8 cellular contexts compared by ENCODE assay signal in genomic region chr7:102434039-102434481, GRCh38. TPM values are rescaled to one million over a fixed set of nuclear protein-coding genes. Genes with fewer than 3 reads are reported as not detected.
DNase-seq lines count a peak whose midpoint lies in the region; ATAC-seq, FAIRE-seq and TF ChIP-seq lines count a peak whose summit lies in the region.

No MANE protein-coding gene starts in this region.

- H3K79me2 ChIP-seq in K562 (ENCODE audit: control insufficient read depth, insufficient read depth, low read length), result peaks cover 9% of the 10 kb centered on the region

- ATAC-seq in K562, result no peak; the same call in 1 of the 3 replicates
- no peak for ATAC-seq in HG03520 (IDR thresholded peaks at IDR 0.05; ENCODE audit: unreplicated experiment)

- peak; percentile 23 for FAIRE-seq in K562 (lab: Jason Lieb, UNC)

- H3K27me3 ChIP-seq in Caco-2 (replicated peaks; ENCODE audit: control insufficient read depth, insufficient read depth, low read length), result no peaks in the 10 kb centered on the region
- no peaks in the 10 kb centered on the region; a peak in 1 of 5 replicates for H3K27me3 ChIP-seq in K562 (ENCODE audit: control insufficient read depth in 2 of 2, insufficient read depth in 2 of 2, low read length in 2 of 2)

- H3K36me3 ChIP-seq in Caco-2 (ENCODE audit: control insufficient read depth, insufficient read depth, low read length) (no peaks in the 10 kb centered on the region), K562 (ENCODE audit: control insufficient read depth, insufficient read depth, low read length) (peaks cover 10% of the 10 kb centered on the region; the same call in 1 of the 3 replicates)

- peak overlapping the region; percentile 78 for H3K27ac Mint-ChIP-seq in Caco-2 (ENCODE audit: unreplicated experiment)
- peak overlapping the region; percentile 90 for H3K27ac Mint-ChIP-seq in type B pancreatic cell

- H3K4me3 ChIP-seq in Caco-2 (ENCODE audit: low read depth, low read length) (peak overlapping the region; percentile 93), K562 (peak overlapping the region; percentile 80), lower leg skin (ENCODE audit: low read depth, poor library complexity, severe bottlenecking) (peak overlapping the region; percentile 48)
- peak overlapping the region; percentile 74 for H3K4me3 ChIP-seq in Jurkat, Clone E6-1 (ENCODE audit: low read length)

- H3K36me3 Mint-ChIP-seq in Caco-2 (ENCODE audit: insufficient read depth, unreplicated experiment) (peaks cover 5% of the 10 kb centered on the region), type B pancreatic cell (no peaks in the 10 kb centered on the region)

- H2AFZ ChIP-seq in K562 (ENCODE audit: low read depth, low read length), result peak overlapping the region; percentile 72; the same call in 1 of the 2 replicates

- no peaks in the 10 kb centered on the region for H3K9me1 ChIP-seq in K562 (ENCODE audit: control insufficient read depth, insufficient read depth, low read length)

- CTCF ChIA-PET in Caco-2 (lab: Charles Lee) (interaction anchor here (0.6 to 1.5 kb wide), 2 partner anchors 22 to 687 kb away, joined by 5 to 6 read pairs; no protein-coding TSS in a partner anchor), K562 (lab: Yijun Ruan, JAX; ENCODE audit: low intra/inter-chr PET ratio) (interaction anchor here (0.6 kb wide), 2 partner anchors 19 to 166 kb away, joined by 3 read pairs; no protein-coding TSS in a partner anchor)

- BruUV-seq in Caco-2 (replicated peaks; lab: Mats Ljungman, UMichigan) (TSS peak; percentile 36), K562 (replicated peaks; lab: Mats Ljungman, UMichigan) (TSS peak; percentile 55)

- TF ChIP-seq CTCF in Caco-2 (IDR thresholded peaks at IDR 0.05; ENCODE audit: insufficient read depth in 1 of 2, low read depth in 1 of 2, low read length in 1 of 2, severe bottlenecking in 1 of 2, unreplicated experiment in 1 of 2) (no peak), K562 (IDR thresholded peaks at IDR 0.05 in 2 of 3, conservative IDR thresholded peaks at IDR 0.05 in 1 of 3; ENCODE audit: insufficient read depth in 2 of 3, low read depth in 1 of 3, low read length in 3 of 3) (no peak), lower leg skin (IDR thresholded peaks at IDR 0.05) (no peak), type B pancreatic cell (conservative IDR thresholded peaks at IDR 0.05) (no peak)

- no peak for DNase-seq in Caco-2
- DNase-seq in Jurkat, Clone E6-1 (ENCODE audit: low read depth, low spot score), result no peak
- DNase-seq in K562 (ENCODE audit: extremely low read depth in 1 of 4, low spot score in 3 of 4), result peak in 1 of 4 experiments; percentile 48
- DNase-seq in lower leg skin (ENCODE audit: low spot score in 2 of 2), result no peak
- no peak for DNase-seq in type B pancreatic cell (ENCODE audit: extremely low spot score, unreplicated experiment)
- no peak for DNase-seq in DMS 273 treated with DMSO at 0.1 percent for 48 hours (lab: John Stamatoyannopoulos, UW)
- no peak for DNase-seq in midbrain (lab: John Stamatoyannopoulos, UW)

- H3K27ac ChIP-seq in K562 (ENCODE audit: extremely low read depth, low read depth, low read length), result no peak overlapping the region

- no peak for TF ChIP-seq EP300 in K562 (IDR thresholded peaks at IDR 0.05; ENCODE audit: low read length)

- no peaks in the 10 kb centered on the region for H4K20me1 ChIP-seq in K562 (replicated peaks; ENCODE audit: control insufficient read depth, insufficient read depth, low read length)

- peak overlapping the region; percentile 67 to 93 for H3K9ac ChIP-seq in K562 (ENCODE audit: insufficient read depth in 1 of 2, low read depth in 2 of 2, low read length in 2 of 2)

- peak overlapping the region; percentile 78 for H3K4me3 Mint-ChIP-seq in Caco-2 (ENCODE audit: unreplicated experiment)
- peak overlapping the region; percentile 90 for H3K4me3 Mint-ChIP-seq in type B pancreatic cell

- H3K27me3 Mint-ChIP-seq in Caco-2 (ENCODE audit: insufficient read depth, unreplicated experiment) (no peaks in the 10 kb centered on the region), type B pancreatic cell (no peaks in the 10 kb centered on the region)

- POLR2A ChIA-PET in Caco-2 (lab: Charles Lee), result no interaction called here
- POLR2A ChIA-PET in K562 (lab: Yijun Ruan, JAX), result no interaction called here

- no peak for TF ChIP-seq RAD21 in K562 (CRISPR knock-in tag; conservative IDR thresholded peaks at IDR 0.05 in 1 of 2, IDR thresholded peaks at IDR 0.05 in 1 of 2)

- H3K4me1 Mint-ChIP-seq in Caco-2 (ENCODE audit: low read depth, unreplicated experiment), result peaks cover 16% of the 10 kb centered on the region
- H3K4me1 Mint-ChIP-seq in type B pancreatic cell (ENCODE audit: unreplicated experiment), result peaks cover 11% of the 10 kb centered on the region

- 45% methylated on average over 9 of the region's 9 CpGs for WGBS in K562 (ENCODE audit: insufficient coverage, low coverage, missing lambda C conversion rate)
- WGBS in lower leg skin, 2 donors, result 37 to 40% methylated on average over 9 of the region's 9 CpGs

- intact Hi-C loops in Caco-2 (cut with micrococcal nuclease; ENCODE audit: unreplicated experiment), result loop anchor here (2.0 kb wide), 1 partner anchor 17 kb away; no protein-coding TSS in a partner anchor
- intact Hi-C loops in K562 (cut with micrococcal nuclease), result no loop called here
- intact Hi-C loops in lower leg skin (cut with DNase I; ENCODE audit: low total_unique reads), result no loop called here

- in situ Hi-C loops in K562 (cut with MboI), result no loop called here

- no peaks in the 10 kb centered on the region for H3K9me3 Mint-ChIP-seq in Caco-2 (ENCODE audit: unreplicated experiment)
- no peaks in the 10 kb centered on the region for H3K9me3 Mint-ChIP-seq in type B pancreatic cell

- H3K4me1 ChIP-seq in Caco-2 (peaks cover 22% of the 10 kb centered on the region), K562 (replicated peaks in 1 of 2; ENCODE audit: control insufficient read depth in 2 of 2, insufficient read depth in 2 of 2, low read length in 2 of 2) (peaks cover 18 to 53% of the 10 kb centered on the region in 2 experiments)

- H3K4me2 ChIP-seq in K562 (ENCODE audit: insufficient read depth, low read length), result peak overlapping the region; percentile 71

- no peak for TF ChIP-seq POLR2A in K562 (conservative IDR thresholded peaks at IDR 0.05)
- no peak for TF ChIP-seq POLR2A in lower leg skin (IDR thresholded peaks at IDR 0.05)

- H3K9me3 ChIP-seq in Caco-2 (no peaks in the 10 kb centered on the region), K562 (replicated peaks; ENCODE audit: control insufficient read depth, insufficient read depth, low read depth, low read length) (no peaks in the 10 kb centered on the region)

RNA-seq across cellular contexts. Expression of gene ORAI2, which starts 0.7 kb away (rescaled TPM):
- total RNA-seq in Caco-2 (2022) (19.4 and 20.2 TPM in 2 replicates), K562 (2014; rRNA removed) (18.3 and 23.1 TPM in 2 replicates), K562 (2014; rRNA removed; fragmentation: Illumina TruSeq; extraction: Trizol) (4.0 and 4.1 TPM in 2 replicates), K562 (2015; rRNA removed; fragmentation: Illumina TruSeq; extraction: Trizol) (9.0 and 9.2 TPM in 2 replicates), K562 (2021) (23.5 and 27.7 TPM in 2 replicates), lower leg skin (1 to 10 TPM; 2.7 to 6.8 (median 6.4) TPM), type B pancreatic cell (ENCODE audit: low replicate concordance) (23.1 and 34.9 TPM in 2 replicates)
- polyA plus RNA-seq in Jurkat, Clone E6-1 (2012; ENCODE audit: insufficient read depth, insufficient read length), result 29.4 TPM
- 18.4 and 52.2 TPM in 2 replicates for total RNA-seq in K562 (2011; cell fraction: chromatin; rRNA removed; ENCODE audit: low replicate concordance)
- 30.3 and 37.7 TPM in 2 replicates for total RNA-seq in K562 (2011; cell fraction: nucleolus; rRNA removed)
- 25.7 and 31.2 TPM in 2 replicates for total RNA-seq in K562 (2011; cell fraction: nucleoplasm; rRNA removed)
- polyA plus RNA-seq in K562 (2011; rRNA removed) (14.3 and 16.0 TPM in 2 replicates), K562 (2014; fragmentation: Illumina TruSeq; extraction: Trizol) (7.7 and 18.6 TPM in 2 replicates), K562 (2014; fragmentation: Nextera tagmentation; extraction: Ambion mirVana) (1 to 10 TPM; 1.1 to 2.0 TPM), K562 (2014; rRNA removed) (16.7 and 18.9 TPM in 2 replicates)
- polyA plus RNA-seq in K562 (2011; cell fraction: cytosol; rRNA removed), result 32.8 and 91.3 TPM in 2 replicates
- 5.5 and 11.5 TPM in 2 replicates for polyA plus RNA-seq in K562 (2011; cell fraction: nucleus; rRNA removed)
- polyA plus RNA-seq in K562 (2012), result 34.3 and 36.5 TPM in 2 replicates
- 11.4 and 21.4 TPM in 2 replicates for polyA minus RNA-seq in K562 (2011; rRNA and poly(A)+ RNA removed)
- 35.3 and 38.1 TPM in 2 replicates for polyA minus RNA-seq in K562 (2011; cell fraction: cytosol; rRNA and poly(A)+ RNA removed)
- polyA minus RNA-seq in K562 (2011; cell fraction: nucleus; rRNA and poly(A)+ RNA removed), result 4.0 and 4.6 TPM in 2 replicates

RNA-seq across cellular contexts. Expression of gene ALKBH4, which starts 30.6 kb away (rescaled TPM):
- 13.8 and 15.0 TPM in 2 replicates for total RNA-seq in Caco-2 (2022)
- polyA plus RNA-seq in Jurkat, Clone E6-1 (2012; ENCODE audit: insufficient read depth, insufficient read length), result 16.1 TPM
- 4.3 and 16.0 TPM in 2 replicates for total RNA-seq in K562 (2011; cell fraction: chromatin; rRNA removed; ENCODE audit: low replicate concordance)
- total RNA-seq in K562 (2011; cell fraction: nucleolus; rRNA removed), result 9.1 and 10.8 TPM in 2 replicates
- total RNA-seq in K562 (2011; cell fraction: nucleoplasm; rRNA removed), result 6.9 and 7.2 TPM in 2 replicates
- 21.4 and 41.5 TPM in 2 replicates for total RNA-seq in K562 (2014; rRNA removed)
- 5.7 and 7.2 TPM in 2 replicates for total RNA-seq in K562 (2014; rRNA removed; fragmentation: Illumina TruSeq; extraction: Trizol)
- total RNA-seq in K562 (2015; rRNA removed; fragmentation: Illumina TruSeq; extraction: Trizol), result 13.5 and 15.2 TPM in 2 replicates
- 18.5 and 19.6 TPM in 2 replicates for total RNA-seq in K562 (2021)
- 4.6 and 4.7 TPM in 2 replicates for polyA plus RNA-seq in K562 (2011; rRNA removed)
- polyA plus RNA-seq in K562 (2011; cell fraction: cytosol; rRNA removed), result 6.4 and 21.6 TPM in 2 replicates
- polyA plus RNA-seq in K562 (2011; cell fraction: nucleus; rRNA removed), result 3.5 and 6.3 TPM in 2 replicates
- polyA plus RNA-seq in K562 (2012), result 10.7 and 13.3 TPM in 2 replicates
- polyA plus RNA-seq in K562 (2014; fragmentation: Illumina TruSeq; extraction: Trizol), result 7.1 and 10.0 TPM in 2 replicates
- 10 to 100 TPM in 1 of 2 experiments, 1 to 10 TPM in 1; 6.7 to 11.8 TPM for polyA plus RNA-seq in K562 (2014; fragmentation: Nextera tagmentation; extraction: Ambion mirVana)
- 13.8 and 18.1 TPM in 2 replicates for polyA plus RNA-seq in K562 (2014; rRNA removed)
- 1.5 and 2.0 TPM in 2 replicates for polyA minus RNA-seq in K562 (2011; rRNA and poly(A)+ RNA removed)
- polyA minus RNA-seq in K562 (2011; cell fraction: cytosol; rRNA and poly(A)+ RNA removed), result 3.6 and 6.6 TPM in 2 replicates
- 3.4 and 3.9 TPM in 2 replicates for polyA minus RNA-seq in K562 (2011; cell fraction: nucleus; rRNA and poly(A)+ RNA removed)
- total RNA-seq in lower leg skin, result 10 to 100 TPM; 14.7 to 38.9 (median 24.6) TPM
- total RNA-seq in type B pancreatic cell (ENCODE audit: low replicate concordance), result 11.2 and 13.3 TPM in 2 replicates

RNA-seq across cellular contexts. Expression of gene LRWD1, which starts 30.7 kb away (rescaled TPM):
- 23.6 and 25.3 TPM in 2 replicates for total RNA-seq in Caco-2 (2022)
- 63.3 TPM for polyA plus RNA-seq in Jurkat, Clone E6-1 (2012; ENCODE audit: insufficient read depth, insufficient read length)
- total RNA-seq in K562 (2011; cell fraction: chromatin; rRNA removed; ENCODE audit: low replicate concordance), result 20.9 and 70.7 TPM in 2 replicates
- 74.0 and 78.4 TPM in 2 replicates for total RNA-seq in K562 (2011; cell fraction: nucleolus; rRNA removed)
- 23.7 and 31.9 TPM in 2 replicates for total RNA-seq in K562 (2011; cell fraction: nucleoplasm; rRNA removed)
- total RNA-seq in K562 (2014; rRNA removed), result 51.2 and 62.4 TPM in 2 replicates
- total RNA-seq in K562 (2014; rRNA removed; fragmentation: Illumina TruSeq; extraction: Trizol), result 14.1 and 21.3 TPM in 2 replicates
- total RNA-seq in K562 (2015; rRNA removed; fragmentation: Illumina TruSeq; extraction: Trizol), result 38.3 and 38.5 TPM in 2 replicates
- total RNA-seq in K562 (2021), result 64.7 and 66.0 TPM in 2 replicates
- polyA plus RNA-seq in K562 (2011; rRNA removed), result 25.8 and 28.5 TPM in 2 replicates
- polyA plus RNA-seq in K562 (2011; cell fraction: cytosol; rRNA removed), result 21.8 and 77.0 TPM in 2 replicates
- 35.4 and 76.1 TPM in 2 replicates for polyA plus RNA-seq in K562 (2011; cell fraction: nucleus; rRNA removed)
- polyA plus RNA-seq in K562 (2012), result 42.1 and 48.6 TPM in 2 replicates
- 33.2 and 52.4 TPM in 2 replicates for polyA plus RNA-seq in K562 (2014; fragmentation: Illumina TruSeq; extraction: Trizol)
- under 1 TPM; 0.61 to 0.78 TPM for polyA plus RNA-seq in K562 (2014; fragmentation: Nextera tagmentation; extraction: Ambion mirVana)
- polyA plus RNA-seq in K562 (2014; rRNA removed), result 64.8 and 65.7 TPM in 2 replicates
- polyA minus RNA-seq in K562 (2011; rRNA and poly(A)+ RNA removed), result 11.1 and 23.2 TPM in 2 replicates
- polyA minus RNA-seq in K562 (2011; cell fraction: cytosol; rRNA and poly(A)+ RNA removed), result 28.3 and 46.6 TPM in 2 replicates
- 19.7 and 29.1 TPM in 2 replicates for polyA minus RNA-seq in K562 (2011; cell fraction: nucleus; rRNA and poly(A)+ RNA removed)
- 10 to 100 TPM in 3 of 4 donors, 1 to 10 TPM in 1; 9.8 to 16.1 (median 10.3) TPM for total RNA-seq in lower leg skin
- total RNA-seq in type B pancreatic cell (ENCODE audit: low replicate concordance), result 16.5 and 23.5 TPM in 2 replicates

RNA-seq across cellular contexts. Expression of gene PRKRIP1, which starts 37.9 kb away (rescaled TPM):
- 34.2 and 35.2 TPM in 2 replicates for total RNA-seq in Caco-2 (2022)
- polyA plus RNA-seq in Jurkat, Clone E6-1 (2012; ENCODE audit: insufficient read depth, insufficient read length), result 44.5 TPM
- total RNA-seq in K562 (2011; cell fraction: chromatin; rRNA removed; ENCODE audit: low replicate concordance), result 41.9 and 63.9 TPM in 2 replicates
- 59.3 and 69.9 TPM in 2 replicates for total RNA-seq in K562 (2011; cell fraction: nucleolus; rRNA removed)
- total RNA-seq in K562 (2011; cell fraction: nucleoplasm; rRNA removed), result 40.8 and 43.3 TPM in 2 replicates
- 40.0 and 44.6 TPM in 2 replicates for total RNA-seq in K562 (2014; rRNA removed)
- 14.8 and 15.9 TPM in 2 replicates for total RNA-seq in K562 (2014; rRNA removed; fragmentation: Illumina TruSeq; extraction: Trizol)
- 25.3 and 27.3 TPM in 2 replicates for total RNA-seq in K562 (2015; rRNA removed; fragmentation: Illumina TruSeq; extraction: Trizol)
- 25.2 and 33.9 TPM in 2 replicates for total RNA-seq in K562 (2021)
- polyA plus RNA-seq in K562 (2011; rRNA removed), result 17.2 and 18.1 TPM in 2 replicates
- polyA plus RNA-seq in K562 (2011; cell fraction: cytosol; rRNA removed), result 15.5 and 21.3 TPM in 2 replicates
- polyA plus RNA-seq in K562 (2011; cell fraction: nucleus; rRNA removed), result 62.2 and 104 TPM in 2 replicates
- 24.5 and 27.3 TPM in 2 replicates for polyA plus RNA-seq in K562 (2012)
- 19.3 and 19.8 TPM in 2 replicates for polyA plus RNA-seq in K562 (2014; fragmentation: Illumina TruSeq; extraction: Trizol)
- 10 to 100 TPM; 14.9 to 19.6 TPM for polyA plus RNA-seq in K562 (2014; fragmentation: Nextera tagmentation; extraction: Ambion mirVana)
- polyA plus RNA-seq in K562 (2014; rRNA removed), result 48.6 and 52.1 TPM in 2 replicates
- 5.6 and 5.9 TPM in 2 replicates for polyA minus RNA-seq in K562 (2011; rRNA and poly(A)+ RNA removed)
- polyA minus RNA-seq in K562 (2011; cell fraction: cytosol; rRNA and poly(A)+ RNA removed), result 8.3 and 9.5 TPM in 2 replicates
- polyA minus RNA-seq in K562 (2011; cell fraction: nucleus; rRNA and poly(A)+ RNA removed), result 15.4 and 20.5 TPM in 2 replicates
- total RNA-seq in lower leg skin, result 10 to 100 TPM; 32.8 to 39.9 (median 35.7) TPM
- total RNA-seq in type B pancreatic cell (ENCODE audit: low replicate concordance), result 28.2 and 34.0 TPM in 2 replicates

RNA-seq across cellular contexts. Expression of gene POLR2J, which starts 44.7 kb away (rescaled TPM):
- total RNA-seq in Caco-2 (2022) (68.1 and 70.0 TPM in 2 replicates), K562 (2014; rRNA removed) (132 and 160 TPM in 2 replicates), K562 (2014; rRNA removed; fragmentation: Illumina TruSeq; extraction: Trizol) (70.3 and 80.8 TPM in 2 replicates), K562 (2015; rRNA removed; fragmentation: Illumina TruSeq; extraction: Trizol) (141 TPM in 2 replicates), K562 (2021) (97.8 and 104 TPM in 2 replicates), lower leg skin (10 to 100 TPM in 3 of 4 donors, 1 to 10 TPM in 1; 9.3 to 19.2 (median 15.9) TPM), type B pancreatic cell (ENCODE audit: low replicate concordance) (45.2 and 48.1 TPM in 2 replicates)
- 77.2 TPM for polyA plus RNA-seq in Jurkat, Clone E6-1 (2012; ENCODE audit: insufficient read depth, insufficient read length)
- total RNA-seq in K562 (2011; cell fraction: chromatin; rRNA removed; ENCODE audit: low replicate concordance), result 11.0 and 31.6 TPM in 2 replicates
- total RNA-seq in K562 (2011; cell fraction: nucleolus; rRNA removed), result 83.9 and 98.7 TPM in 2 replicates
- total RNA-seq in K562 (2011; cell fraction: nucleoplasm; rRNA removed), result 48.7 and 61.8 TPM in 2 replicates
- polyA plus RNA-seq in K562 (2011; rRNA removed) (84.6 and 113 TPM in 2 replicates), K562 (2014; fragmentation: Illumina TruSeq; extraction: Trizol) (220 and 231 TPM in 2 replicates), K562 (2014; fragmentation: Nextera tagmentation; extraction: Ambion mirVana) (10 to 100 TPM; 32.3 to 85.8 TPM), K562 (2014; rRNA removed) (175 and 180 TPM in 2 replicates)
- 138 and 266 TPM in 2 replicates for polyA plus RNA-seq in K562 (2011; cell fraction: cytosol; rRNA removed)
- polyA plus RNA-seq in K562 (2011; cell fraction: nucleus; rRNA removed), result 45.6 and 63.7 TPM in 2 replicates
- polyA plus RNA-seq in K562 (2012), result 130 and 185 TPM in 2 replicates
- polyA minus RNA-seq in K562 (2011; rRNA and poly(A)+ RNA removed), result 17.4 and 27.2 TPM in 2 replicates
- polyA minus RNA-seq in K562 (2011; cell fraction: cytosol; rRNA and poly(A)+ RNA removed), result 16.4 and 17.5 TPM in 2 replicates
- 51.5 and 65.8 TPM in 2 replicates for polyA minus RNA-seq in K562 (2011; cell fraction: nucleus; rRNA and poly(A)+ RNA removed)
